In genomic region chr1:236394905-236395779, GRCh38 we compare ENCODE assay signal across 8 cellular contexts.
DNase-seq lines count a peak whose midpoint lies in the region; ATAC-seq and TF ChIP-seq lines count a peak whose summit lies in the region.

No MANE protein-coding gene starts in this region.

- TF ChIP-seq CTCF in parathyroid adenoma (IDR thresholded peaks at IDR 0.05) = no peak

- peak; percentile 77 for ATAC-seq in HG02610 (IDR thresholded peaks at IDR 0.05; ENCODE audit: unreplicated experiment)

- H2AFZ ChIP-seq in parathyroid adenoma = peak overlapping the region; percentile 80

- no peak overlapping the region for H3K27ac ChIP-seq in parathyroid adenoma

- H3K27me3 ChIP-seq in parathyroid adenoma (ENCODE audit: control insufficient read depth, insufficient read depth, low read length) = no peaks in the 10 kb centered on the region

- H3K4me2 ChIP-seq in parathyroid adenoma (ENCODE audit: low read length) = peak overlapping the region; percentile 46

- no peaks in the 10 kb centered on the region for H3K4me1 ChIP-seq in parathyroid adenoma

- H3K79me2 ChIP-seq in parathyroid adenoma = no peaks in the 10 kb centered on the region

- H3K9me3 ChIP-seq in parathyroid adenoma (ENCODE audit: control insufficient read depth, low read length) = no peaks in the 10 kb centered on the region

- H3K36me3 ChIP-seq in parathyroid adenoma (ENCODE audit: control insufficient read depth, insufficient read depth, low read length) = no peaks in the 10 kb centered on the region

- peak overlapping the region; percentile 46 for H3K4me3 ChIP-seq in parathyroid adenoma (ENCODE audit: low read depth, low read length)

- DNase-seq in DMS 273 (lab: John Stamatoyannopoulos, UW; ENCODE audit: unreplicated experiment) (peak; percentile 75), DMS 273 treated with DMSO at 0.1 percent for 48 hours (lab: John Stamatoyannopoulos, UW) (no peak), NCI-H774 (lab: John Stamatoyannopoulos, UW) (peak; percentile 40), activated T-helper 1 cell treated with Interleukin-2 at 50 U/mL for 16 hours (ENCODE audit: low read depth) (peak; percentile 46), foreskin melanocyte (peak; percentile 25), HUDEP-2 (lab: John Stamatoyannopoulos, UW; ENCODE audit: unreplicated experiment in 76 of 76) (no peak)

- no peak overlapping the region for H3K9ac ChIP-seq in parathyroid adenoma

Comparison
In these comparisons a context has a peak if more than half of its experiments do, and no peak if none do; other contexts are left out.
1. DNase-seq: peak in DMS 273 (single experiment), NCI-H774 (single experiment), activated T-helper 1 cell treated with Interleukin-2 at 50 U/mL for 16 hours (single experiment) and foreskin melanocyte (single experiment); none in DMS 273 treated with DMSO at 0.1 percent for 48 hours (single experiment) and HUDEP-2 (0 of 76).